27 cellular contexts compared by ENCODE assay signal in genomic region chr6:449486-450419, GRCh38.
A peak's percentile ranks its signal among the peaks of the same experiment; 100 is the strongest.
DNase-seq lines count a peak whose midpoint lies in the region; ATAC-seq lines count a peak whose summit lies in the region.
"Had no signal": no experiment of that assay in that cellular context is flagged by ENCODE, and none has a peak within 500 bp of the region (broad histone marks: within the 10 kb centered on the region; RNA-seq: fewer than 3 reads in every experiment).

No MANE protein-coding gene starts in this region.

- DNase-seq in activated CD8-positive, alpha-beta memory T cell treated with anti-CD3 and anti-CD28 coated beads, Interleukin-2, amount 50 U/mL, for 48 hours = peak; percentile 52
- no peak for DNase-seq in activated CD8-positive, alpha-beta memory T cell treated with anti-CD3 and anti-CD28 coated beads, Interleukin-2, amount 50 U/mL, for 4 hours
- peak; percentile 17 to 21 for DNase-seq in activated T-cell treated with anti-CD3 and anti-CD28 coated beads, Interleukin-2, amount 50 U/mL, for 48 hours
- peak; percentile 33 for DNase-seq in islet precursor cell
- DNase-seq in stimulated activated naive B cell treated with anti-CD40 and anti-IgM and Interleukin-4, amounts not matched to agents 10 μg/mL and 1 μg/mL and 100 μg/mL, for 72 hours = no peak
- no peak for DNase-seq in stimulated activated CD4-positive, alpha-beta T cell treated with anti-CD3 and anti-CD28 coated beads, Interleukin-12 subunit alpha, Interleukin-12 subunit beta, amount 100 ng/mL, for 4 hours
- DNase-seq: ACHN; activated naive CD4-positive, alpha-beta T cell treated with anti-CD3 and anti-CD28 coated beads for 36 hours; anterior cingulate cortex; BE2C; CD8-positive, alpha-beta memory T cell; heart right ventricle; kidney; midbrain; naive B cell; NCI-H1048; NCI-H446; NCI-H748 treated with DMSO at 0.1 percent for 48 hours; psoas muscle; SHP77 treated with DMSO at 0.1 percent for 48 hours; sigmoid colon; stimulated activated CD4-positive, alpha-beta T cell treated with anti-CD3 and anti-CD28 coated beads, Interleukin-4, amount 100 ng/mL, for 4 hours; thyroid gland; uterus had no signal

- peak overlapping the region; percentile 21 for H3K27ac Mint-ChIP-seq in stimulated activated naive B cell treated with anti-CD40 and anti-IgM and Interleukin-4, amounts not matched to agents 10 μg/mL and 1 μg/mL and 100 μg/mL, for 72 hours

- peaks cover 0 to 1% of the 10 kb centered on the region in 2 donors for H3K9me3 Mint-ChIP-seq in stimulated activated naive B cell treated with anti-CD40 and anti-IgM and Interleukin-4, amounts not matched to agents 10 μg/mL and 1 μg/mL and 100 μg/mL, for 72 hours
- H3K9me3 Mint-ChIP-seq: activated naive CD4-positive, alpha-beta T cell treated with anti-CD3 and anti-CD28 coated beads for 36 hours; CD8-positive, alpha-beta memory T cell had no signal

- ATAC-seq in stimulated activated naive B cell treated with anti-CD40 and anti-IgM and Interleukin-4, amounts not matched to agents 10 μg/mL and 1 μg/mL and 100 μg/mL, for 72 hours (replicated peaks) = no peak
- no peak for ATAC-seq in HG02981 (IDR thresholded peaks at IDR 0.05; ENCODE audit: unreplicated experiment)
- ATAC-seq: heart right ventricle; Panc1; psoas muscle; stimulated activated memory B cell treated with anti-CD40 and anti-IgM and Interleukin-4, amounts not matched to agents 10 μg/mL and 1 μg/mL and 100 μg/mL, for 72 hours had no signal

- H3K36me3 Mint-ChIP-seq in stimulated activated naive B cell treated with anti-CD40 and anti-IgM and Interleukin-4, amounts not matched to agents 10 μg/mL and 1 μg/mL and 100 μg/mL, for 72 hours = peaks cover 0 to 8% of the 10 kb centered on the region in 2 donors
- H3K36me3 Mint-ChIP-seq: stimulated activated memory B cell treated with anti-CD40 and anti-IgM and Interleukin-4, amounts not matched to agents 10 μg/mL and 1 μg/mL and 100 μg/mL, for 72 hours had no signal

- peaks cover 22 to 27% of the 10 kb centered on the region in 2 donors for H3K4me1 Mint-ChIP-seq in stimulated activated naive B cell treated with anti-CD40 and anti-IgM and Interleukin-4, amounts not matched to agents 10 μg/mL and 1 μg/mL and 100 μg/mL, for 72 hours

- H3K27me3 Mint-ChIP-seq in stimulated activated naive B cell treated with anti-CD40 and anti-IgM and Interleukin-4, amounts not matched to agents 10 μg/mL and 1 μg/mL and 100 μg/mL, for 72 hours = no peaks in the 10 kb centered on the region
- H3K27me3 Mint-ChIP-seq: CD8-positive, alpha-beta memory T cell had no signal

- no peak overlapping the region for H3K4me3 Mint-ChIP-seq in stimulated activated naive B cell treated with anti-CD40 and anti-IgM and Interleukin-4, amounts not matched to agents 10 μg/mL and 1 μg/mL and 100 μg/mL, for 72 hours
- H3K4me3 Mint-ChIP-seq: activated naive CD4-positive, alpha-beta T cell treated with anti-CD3 and anti-CD28 coated beads for 36 hours; stimulated activated memory B cell treated with anti-CD40 and anti-IgM and Interleukin-4, amounts not matched to agents 10 μg/mL and 1 μg/mL and 100 μg/mL, for 72 hours had no signal

Comparison
In these comparisons a context has a peak if more than half of its experiments do, and no peak if none do; other contexts are left out.
1. DNase-seq: peak in activated CD8-positive, alpha-beta memory T cell treated with anti-CD3 and anti-CD28 coated beads, Interleukin-2, amount 50 U/mL, for 48 hours (single experiment), activated T-cell treated with anti-CD3 and anti-CD28 coated beads, Interleukin-2, amount 50 U/mL, for 48 hours (2 of 2) and islet precursor cell (single experiment); none in activated CD8-positive, alpha-beta memory T cell treated with anti-CD3 and anti-CD28 coated beads, Interleukin-2, amount 50 U/mL, for 4 hours (single experiment), stimulated activated naive B cell treated with anti-CD40 and anti-IgM and Interleukin-4, amounts not matched to agents 10 μg/mL and 1 μg/mL and 100 μg/mL, for 72 hours (single experiment) and stimulated activated CD4-positive, alpha-beta T cell treated with anti-CD3 and anti-CD28 coated beads, Interleukin-12 subunit alpha, Interleukin-12 subunit beta, amount 100 ng/mL, for 4 hours (single experiment).